In the genomic region with DNA sequence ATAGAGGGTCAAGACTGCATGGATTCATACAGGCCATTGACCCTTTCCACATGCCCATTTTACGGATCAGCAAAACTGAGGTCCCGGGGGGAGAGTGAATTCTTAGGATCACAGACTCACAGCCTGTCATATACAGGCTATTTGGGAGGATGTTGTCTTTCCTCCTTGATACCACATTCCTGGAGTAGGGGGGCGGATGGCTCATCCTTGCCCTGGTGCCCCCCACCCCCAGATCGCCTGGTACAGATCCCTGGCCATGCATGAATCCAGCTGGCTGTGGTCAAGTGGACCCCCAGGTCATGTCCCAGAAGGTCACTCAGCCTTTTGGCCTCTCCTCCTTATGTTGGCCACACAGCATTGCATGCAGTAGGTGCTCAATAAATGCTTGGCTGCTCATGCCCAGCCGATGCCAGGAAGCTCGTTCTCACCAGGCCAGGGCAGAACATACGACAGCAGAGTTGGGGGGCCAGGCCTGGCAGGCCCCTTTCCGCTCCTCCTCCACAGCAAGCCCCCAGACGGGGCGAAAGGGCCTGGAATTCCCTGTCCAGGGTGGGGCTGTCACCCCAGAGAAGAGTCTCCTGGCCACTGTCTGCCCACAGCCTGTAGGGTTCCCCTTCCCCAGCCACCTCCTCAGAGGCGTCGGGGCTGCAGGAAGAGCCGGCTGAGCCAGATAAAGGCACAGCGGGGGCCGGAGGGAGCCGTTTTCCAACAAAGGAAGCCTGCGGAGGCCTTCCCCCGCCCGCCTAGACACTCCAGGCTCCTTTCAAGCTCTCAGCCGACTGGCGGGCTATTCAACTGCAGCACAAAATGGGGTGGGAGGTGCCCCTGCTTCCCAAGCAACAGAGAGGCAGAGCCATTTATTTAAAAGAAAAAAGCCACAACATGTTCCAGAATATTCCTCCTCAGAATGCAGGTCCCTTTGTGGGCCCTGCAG, we compare ENCODE assay signal across 8 cellular contexts.
A peak's percentile ranks its signal among the peaks of the same experiment; 100 is the strongest.
DNase-seq lines count a peak whose midpoint lies in the region; ATAC-seq and TF ChIP-seq lines count a peak whose summit lies in the region.
"Had no signal": no experiment of that assay in that cellular context is flagged by ENCODE, and none has a peak within 500 bp of the region (broad histone marks: within the 10 kb centered on the region; RNA-seq: fewer than 3 reads in every experiment).

No MANE protein-coding gene starts in this region.

- POLR2A ChIA-PET in HCT116 (lab: Charles Lee) = no interaction called here

- H3K9me3 ChIP-seq in HCT116 (ENCODE audit: control insufficient read depth in 1 of 2, insufficient read depth in 1 of 2, low read depth in 1 of 2, low read length in 2 of 2) (no peaks in the 10 kb centered on the region), endodermal cell (ENCODE audit: control insufficient read depth, low read length) (no peaks in the 10 kb centered on the region), gastroesophageal sphincter (no peaks in the 10 kb centered on the region)

- H2AFZ ChIP-seq in HCT116 (ENCODE audit: low read depth, low read length, poor library complexity, severe bottlenecking) = no peak overlapping the region

- TF ChIP-seq CTCF in HCT116 (IDR thresholded peaks at IDR 0.05 in 2 of 3, conservative IDR thresholded peaks at IDR 0.05 in 1 of 3; ENCODE audit: borderline replicate concordance in 1 of 3, insufficient read depth in 1 of 3, low read depth in 2 of 3, low read length in 2 of 3) = no peak
- peak; percentile 42 for TF ChIP-seq CTCF in endodermal cell (conservative IDR thresholded peaks at IDR 0.05)
- no peak for TF ChIP-seq CTCF in gastroesophageal sphincter (IDR thresholded peaks at IDR 0.05)

- peak overlapping the region; percentile 99 for H3K27ac Mint-ChIP-seq in endodermal cell

- H3K79me2 ChIP-seq in HCT116 (ENCODE audit: insufficient read depth, low read length) = no peaks in the 10 kb centered on the region

- peak overlapping the region; percentile 79 for H3K4me2 ChIP-seq in HCT116 (ENCODE audit: low read length)

- H3K27ac ChIP-seq in HCT116 (ENCODE audit: low read depth, low read length) (peak overlapping the region; percentile 64), endodermal cell (ENCODE audit: low read depth, low read length) (peak overlapping the region; percentile 99), gastroesophageal sphincter (peak overlapping the region in 1 of 4 donors; percentile 40)

- intact Hi-C loops in HCT116 (cut with micrococcal nuclease) (no loop called here), posterior cingulate gyrus (cut with DNase I) (no loop called here)

- H3K9ac ChIP-seq in HCT116 (ENCODE audit: low read length) (peak overlapping the region; percentile 51), endodermal cell (ENCODE audit: extremely low read depth, low read length, poor library complexity, severe bottlenecking) (peak overlapping the region; percentile 85)

- TF ChIP-seq EP300 in gastroesophageal sphincter (IDR thresholded peaks at IDR 0.05) = no peak

- ATAC-seq in HCT116 = peak; percentile 48
- no peak for ATAC-seq in gastroesophageal sphincter

- RAD21 ChIA-PET in HCT116 (lab: Charles Lee; ENCODE audit: low non-redundant PET in 1 of 2, low total read pairs in 2 of 2, uncharacterized antibody in 2 of 2, unreplicated experiment in 2 of 2) = no interaction called here

- no peaks in the 10 kb centered on the region for H3K9me2 ChIP-seq in HCT116 (ENCODE audit: insufficient read depth)

- H3K27me3 Mint-ChIP-seq in endodermal cell (ENCODE audit: insufficient read depth) = peaks cover 3% of the 10 kb centered on the region

- BruUV-seq in HCT116 (replicated peaks; lab: Mats Ljungman, UMichigan) = no TSS peak

- H3K36me3 Mint-ChIP-seq in endodermal cell (ENCODE audit: low read depth) = peaks cover 4% of the 10 kb centered on the region

- H3K4me1 ChIP-seq in HCT116 (ENCODE audit: control insufficient read depth in 1 of 2, insufficient read depth in 2 of 2, low read length in 2 of 2) (peaks cover 48 to 53% of the 10 kb centered on the region in 2 experiments), endodermal cell (ENCODE audit: control insufficient read depth, insufficient read depth, low read length) (peaks cover 18% of the 10 kb centered on the region), gastroesophageal sphincter (peaks cover 0 to 49% (median 28%) of the 10 kb centered on the region in 3 donors)

- H3K4me3 Mint-ChIP-seq in endodermal cell = peak overlapping the region; percentile 60

- CTCF ChIA-PET in HCT116 (lab: Charles Lee) = interaction anchor here (1.0 to 2.3 kb wide), 2 partner anchors 23 to 214 kb away, joined by 3 to 5 read pairs; no protein-coding TSS in a partner anchor

- H3K27me3 ChIP-seq in HCT116 (ENCODE audit: insufficient read depth, low read length) (no peaks in the 10 kb centered on the region), endodermal cell (ENCODE audit: control insufficient read depth, insufficient read depth, low read length, poor library complexity, severe bottlenecking) (no peaks in the 10 kb centered on the region), gastroesophageal sphincter (no peaks in the 10 kb centered on the region)

- no peak for TF ChIP-seq POLR2A in HCT116 (IDR thresholded peaks at IDR 0.05; ENCODE audit: borderline replicate concordance, extremely low read depth, insufficient read depth, insufficient read length)
- TF ChIP-seq POLR2A in gastroesophageal sphincter (IDR thresholded peaks at IDR 0.05) = no peak

- H3K4me3 ChIP-seq in HCT116 (replicated peaks in 1 of 2; ENCODE audit: low read depth in 1 of 2, low read length in 2 of 2) (peak overlapping the region; percentile 30 to 43), endodermal cell (ENCODE audit: low read length) (peak overlapping the region; percentile 76), gastroesophageal sphincter (no peak overlapping the region)

- peaks cover 28% of the 10 kb centered on the region for H3K4me1 Mint-ChIP-seq in endodermal cell

- H4K20me1 ChIP-seq in HCT116 (ENCODE audit: insufficient read depth) = no peaks in the 10 kb centered on the region; the same call in 1 of the 2 replicates

- peak; percentile 39 for DNase-seq in HCT116 (ENCODE audit: low read depth, low spot score)
- peak; percentile 81 for DNase-seq in NCI-H345 treated with DMSO at 0.1 percent for 48 hours (lab: John Stamatoyannopoulos, UW; ENCODE audit: unreplicated experiment)
- DNase-seq in endodermal cell = peak; percentile 98
- DNase-seq in posterior cingulate gyrus = peak in 7 of 10 donors; percentile 32 to 91 (median 64)
- no peak for DNase-seq in AML-193 (lab: John Stamatoyannopoulos, UW)
- DNase-seq in mesenteric fat pad (ENCODE audit: low spot score) = no peak
- DNase-seq: activated gamma-delta T cell treated with Interleukin-2 at 50 U/mL for 16 hours had no signal

- no peaks in the 10 kb centered on the region for H3K36me3 ChIP-seq in HCT116 (ENCODE audit: control insufficient read depth in 1 of 2, insufficient read depth in 2 of 2, low read length in 2 of 2)
- H3K36me3 ChIP-seq in endodermal cell (ENCODE audit: control insufficient read depth, insufficient read depth, low read length) = no peaks in the 10 kb centered on the region
- H3K36me3 ChIP-seq in gastroesophageal sphincter = no peaks in the 10 kb centered on the region

- WGBS in endodermal cell (ENCODE audit: insufficient coverage in 1 of 2, insufficient read length in 1 of 2), 2 experiments = 24 to 34% methylated on average over 15 to 21 of the region's 21 CpGs
- 63 to 83% methylated on average over 1 to 5 of the region's 21 CpGs for WGBS in gastroesophageal sphincter (ENCODE audit: low coverage in 1 of 2), 2 donors

- no peak for TF ChIP-seq RAD21 in HCT116 (IDR thresholded peaks at IDR 0.05; ENCODE audit: low read depth)

- H3K9me3 Mint-ChIP-seq in endodermal cell = peaks cover 12% of the 10 kb centered on the region

TF ChIP-seq in HCT116, 20 proteins besides CTCF, POLR2A, EP300 and RAD21:
- TF ChIP-seq TCF7L2 (IDR thresholded peaks at IDR 0.05; ENCODE audit: borderline replicate concordance, extremely low read depth, insufficient read depth, insufficient read length) (peak; percentile 82), CBX3 (IDR thresholded peaks at IDR 0.05; ENCODE audit: low read depth) (no peak)

Comparison
In these comparisons a context has a peak if more than half of its experiments do, and no peak if none do; other contexts are left out.
1. DNase-seq: peak in HCT116 (single experiment), NCI-H345 treated with DMSO at 0.1 percent for 48 hours (single experiment), endodermal cell (single experiment) and posterior cingulate gyrus (7 of 10); none in AML-193 (0 of 2) and mesenteric fat pad (single experiment).
2. H3K4me3 ChIP-seq: peak in HCT116 (2 of 2) and endodermal cell (single experiment); none in gastroesophageal sphincter (0 of 2).